8 cellular contexts compared by ENCODE assay signal in genomic region chr7:93622036-93622714, GRCh38. TPM values are rescaled to one million over a fixed set of nuclear protein-coding genes. Genes with fewer than 3 reads are reported as not detected.
DNase-seq lines count a peak whose midpoint lies in the region; ATAC-seq and TF ChIP-seq lines count a peak whose summit lies in the region.

No MANE protein-coding gene starts in this region.

- H3K27ac Mint-ChIP-seq in activated CD8-positive, alpha-beta T cell treated with anti-CD3 and anti-CD28 coated beads for 36 hours: no peak overlapping the region

- H3K27ac ChIP-seq in HUES6 (ENCODE audit: low read depth, low read length): no peak overlapping the region
- no peak overlapping the region for H3K27ac ChIP-seq in RWPE1

- CTCF ChIA-PET in RWPE1 (lab: Yijun Ruan, JAX): interaction anchor here (0.6 to 1.4 kb wide), 9 partner anchors 10 to 1614 kb away, joined by 3 to 6 read pairs (median 3); no protein-coding TSS in a partner anchor
- CTCF ChIA-PET in activated CD8-positive, alpha-beta T cell treated with anti-CD3 and anti-CD28 coated beads for 36 hours (lab: Charles Lee): interaction anchor here (0.6 to 1.5 kb wide), 6 partner anchors 11 to 773 kb away, joined by 3 to 5 read pairs (median 4); no protein-coding TSS in a partner anchor

- no peak overlapping the region for H3K4me3 Mint-ChIP-seq in activated CD8-positive, alpha-beta T cell treated with anti-CD3 and anti-CD28 coated beads for 36 hours

- H3K4me1 Mint-ChIP-seq in activated CD8-positive, alpha-beta T cell treated with anti-CD3 and anti-CD28 coated beads for 36 hours (ENCODE audit: low read depth): no peaks in the 10 kb centered on the region

- TF ChIP-seq CTCF in RWPE1 (conservative IDR thresholded peaks at IDR 0.05; ENCODE audit: low read depth): peak; percentile 47
- TF ChIP-seq CTCF in activated CD8-positive, alpha-beta T cell treated with anti-CD3 and anti-CD28 coated beads for 36 hours (IDR thresholded peaks at IDR 0.05): no peak

- peaks cover 1% of the 10 kb centered on the region for H3K27me3 Mint-ChIP-seq in activated CD8-positive, alpha-beta T cell treated with anti-CD3 and anti-CD28 coated beads for 36 hours

- POLR2A ChIA-PET in RWPE1 (lab: Yijun Ruan, JAX; ENCODE audit: low non-redundant PET): no interaction called here
- POLR2A ChIA-PET in activated CD8-positive, alpha-beta T cell treated with anti-CD3 and anti-CD28 coated beads for 36 hours (lab: Charles Lee): interaction anchor here (0.6 kb wide), 1 partner anchor 95 kb away, joined by 3 read pairs; no protein-coding TSS in a partner anchor

- H3K36me3 ChIP-seq in HUES6 (ENCODE audit: control insufficient read depth, insufficient read depth, low read length): no peaks in the 10 kb centered on the region

- no peaks in the 10 kb centered on the region for H3K36me3 Mint-ChIP-seq in activated CD8-positive, alpha-beta T cell treated with anti-CD3 and anti-CD28 coated beads for 36 hours (ENCODE audit: low read depth)

- H3K4me1 ChIP-seq in HUES6 (ENCODE audit: control insufficient read depth, insufficient read depth, low read length): peaks cover 14% of the 10 kb centered on the region

- H3K27me3 ChIP-seq in HUES6 (ENCODE audit: control insufficient read depth, insufficient read depth, low read length): no peaks in the 10 kb centered on the region

- H3K9me3 ChIP-seq in HUES6 (ENCODE audit: control insufficient read depth, insufficient read depth, low read depth, low read length): peaks cover 5% of the 10 kb centered on the region; the same call in 1 of the 2 replicates

- no peak for ATAC-seq in HG03342 (IDR thresholded peaks at IDR 0.05; ENCODE audit: unreplicated experiment)
- no peak for ATAC-seq in HG03521 (IDR thresholded peaks at IDR 0.05; ENCODE audit: unreplicated experiment)
- no peak for ATAC-seq in activated CD8-positive, alpha-beta T cell treated with anti-CD3 and anti-CD28 coated beads for 36 hours
- ATAC-seq in HG03469 (IDR thresholded peaks at IDR 0.05; ENCODE audit: unreplicated experiment): no peak

- peaks cover 2% of the 10 kb centered on the region for H3K9me3 Mint-ChIP-seq in activated CD8-positive, alpha-beta T cell treated with anti-CD3 and anti-CD28 coated beads for 36 hours

- intact Hi-C loops in activated CD8-positive, alpha-beta T cell treated with anti-CD3 and anti-CD28 coated beads for 36 hours (cut with micrococcal nuclease): no loop called here

- H3K9ac ChIP-seq in HUES6 (ENCODE audit: low read length): no peak overlapping the region

- H3K4me3 ChIP-seq in HUES6 (ENCODE audit: low read depth, low read length): peak overlapping the region; percentile 21; the same call in 1 of the 2 replicates

- peak; percentile 18 for DNase-seq in DMS53 treated with DMSO at 0.1 percent for 48 hours (lab: John Stamatoyannopoulos, UW; ENCODE audit: unreplicated experiment)
- peak; percentile 40 for DNase-seq in RWPE1 (ENCODE audit: low spot score)
- peak; percentile 37 for DNase-seq in iPS-NIHi7 (ENCODE audit: extremely low spot score)
- no peak for DNase-seq in activated CD8-positive, alpha-beta T cell treated with anti-CD3 and anti-CD28 coated beads for 36 hours

RNA-seq across cellular contexts. Expression of gene CALCR, which starts 47.7 kb away (rescaled TPM):
- not detected for total RNA-seq in activated CD8-positive, alpha-beta T cell treated with anti-CD3 and anti-CD28 coated beads for 36 hours
